In genomic region chr17:12022310-12022709, GRCh38 we compare ENCODE assay signal across 1 cellular context.
TF ChIP-seq lines count a peak whose summit lies in the region.

No MANE protein-coding gene starts in this region.

TF ChIP-seq in endothelial cell of umbilical vein, 7 proteins besides CTCF, POLR2A, EP300 and RAD21:
- TF ChIP-seq JUN (IDR thresholded peaks at IDR 0.05; ENCODE audit: borderline replicate concordance, insufficient read depth, insufficient read length, low read depth), result no peak
- TF ChIP-seq MAX (IDR thresholded peaks at IDR 0.05; ENCODE audit: insufficient read depth, insufficient read length), result no peak
- no peak for TF ChIP-seq EZH2 (IDR thresholded peaks at IDR 0.05; ENCODE audit: borderline replicate concordance, low read depth, low read length, severe bottlenecking)
- no peak for TF ChIP-seq MYC (IDR thresholded peaks at IDR 0.05; ENCODE audit: low read depth, low read length)
- no peak for TF ChIP-seq FOS (IDR thresholded peaks at IDR 0.05; ENCODE audit: borderline replicate concordance, insufficient read depth, low read length)
- no peak for TF ChIP-seq POLR2AphosphoS5 (IDR thresholded peaks at IDR 0.05; ENCODE audit: insufficient read depth, low read depth, low read length)
- no peak for TF ChIP-seq GATA2 (IDR thresholded peaks at IDR 0.05; ENCODE audit: insufficient read depth, insufficient read length, low read depth, low read length)
